1 cellular context compared by ENCODE assay signal in the genomic region with DNA sequence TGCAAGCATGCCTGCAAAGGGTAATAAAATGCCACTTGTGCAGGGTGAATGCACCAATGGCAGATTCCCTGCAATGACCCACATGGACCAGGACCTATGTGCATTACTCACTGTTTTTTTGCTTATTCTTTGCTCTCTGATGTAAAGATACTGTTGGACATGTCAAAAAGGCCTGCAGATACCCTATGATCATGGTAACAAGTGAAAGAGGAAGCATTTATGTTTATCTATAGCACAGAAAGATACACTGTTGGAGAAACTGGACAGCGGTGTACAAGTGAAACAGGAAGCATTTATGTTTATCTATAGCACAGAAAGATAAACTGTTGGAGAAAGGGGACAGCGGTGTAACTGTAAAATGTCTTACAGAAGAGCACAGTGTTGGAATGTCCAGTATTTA.
TF ChIP-seq lines count a peak whose summit lies in the region.

No MANE protein-coding gene starts in this region.

TF ChIP-seq in HepG2, 621 proteins besides CTCF, POLR2A, EP300 and RAD21 (continued from another document):
- TF ChIP-seq ELF3 (CRISPR knock-in tag; IDR thresholded peaks at IDR 0.05) (peak; percentile 73; the same call in 1 of the 2 replicates), ZBTB20 (CRISPR knock-in tag; IDR thresholded peaks at IDR 0.05; ENCODE audit: borderline replicate concordance, low read depth) (peak; percentile 54; the same call in 1 of the 2 replicates), PHF21A (CRISPR knock-in tag; IDR thresholded peaks at IDR 0.05) (0 out of 2 replicates have a peak, but pooled peaks have one; percentile 22), SAP130 (CRISPR knock-in tag; IDR thresholded peaks at IDR 0.05; ENCODE audit: low read depth) (peak; percentile 48; the same call in 1 of the 2 replicates), NFIC (IDR thresholded peaks at IDR 0.05; ENCODE audit: low read length) (peak; percentile 65; the same call in 1 of the 2 replicates), RARA (CRISPR knock-in tag; IDR thresholded peaks at IDR 0.05) (0 out of 2 replicates have a peak, but pooled peaks have one; percentile 25), KAT8 (CRISPR knock-in tag; IDR thresholded peaks at IDR 0.05) (0 out of 2 replicates have a peak, but pooled peaks have one; percentile 8), ZNF546 (CRISPR knock-in tag; conservative IDR thresholded peaks at IDR 0.05) (no peak), ZNF747 (CRISPR knock-in tag; IDR thresholded peaks at IDR 0.05; ENCODE audit: borderline replicate concordance) (no peak), SALL1 (CRISPR knock-in tag; IDR thresholded peaks at IDR 0.05) (peak; percentile 68), KLF16 (CRISPR knock-in tag; IDR thresholded peaks at IDR 0.05) (no peak), TEAD3 (CRISPR knock-in tag; optimal IDR thresholded peaks at IDR 0.05; ENCODE audit: borderline replicate concordance) (peak; percentile 41), REPIN1 (CRISPR knock-in tag; IDR thresholded peaks at IDR 0.05; ENCODE audit: borderline replicate concordance, low read depth) (no peak), SOX6 (IDR thresholded peaks at IDR 0.05) (no peak), SOX6 (CRISPR knock-in tag; IDR thresholded peaks at IDR 0.05) (peak; percentile 31; the same call in 1 of the 2 replicates), ZNF652 (CRISPR knock-in tag; IDR thresholded peaks at IDR 0.05; ENCODE audit: borderline replicate concordance, low read depth) (no peak), CREB1 (IDR thresholded peaks at IDR 0.05) (0 out of 2 replicates have a peak, but pooled peaks have one; percentile 17), CREB1 (CRISPR knock-in tag; IDR thresholded peaks at IDR 0.05) (no peak), HNRNPK (IDR thresholded peaks at IDR 0.05; ENCODE audit: low read depth, low read length, poor library complexity, severe bottlenecking) (no peak), HNF4A (CRISPR knock-in tag; IDR thresholded peaks at IDR 0.05) (0 out of 2 replicates have a peak, but pooled peaks have one; percentile 36), KLF6 (CRISPR knock-in tag; IDR thresholded peaks at IDR 0.05) (no peak), RXRB (CRISPR knock-in tag; IDR thresholded peaks at IDR 0.05; ENCODE audit: borderline replicate concordance) (peak; percentile 48; the same call in 1 of the 2 replicates)
- TF ChIP-seq, protein P1, sequence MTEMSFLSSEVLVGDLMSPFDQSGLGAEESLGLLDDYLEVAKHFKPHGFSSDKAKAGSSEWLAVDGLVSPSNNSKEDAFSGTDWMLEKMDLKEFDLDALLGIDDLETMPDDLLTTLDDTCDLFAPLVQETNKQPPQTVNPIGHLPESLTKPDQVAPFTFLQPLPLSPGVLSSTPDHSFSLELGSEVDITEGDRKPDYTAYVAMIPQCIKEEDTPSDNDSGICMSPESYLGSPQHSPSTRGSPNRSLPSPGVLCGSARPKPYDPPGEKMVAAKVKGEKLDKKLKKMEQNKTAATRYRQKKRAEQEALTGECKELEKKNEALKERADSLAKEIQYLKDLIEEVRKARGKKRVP (CRISPR knock-in tag; IDR thresholded peaks at IDR 0.05), result no peak
- TF ChIP-seq, protein P2, sequence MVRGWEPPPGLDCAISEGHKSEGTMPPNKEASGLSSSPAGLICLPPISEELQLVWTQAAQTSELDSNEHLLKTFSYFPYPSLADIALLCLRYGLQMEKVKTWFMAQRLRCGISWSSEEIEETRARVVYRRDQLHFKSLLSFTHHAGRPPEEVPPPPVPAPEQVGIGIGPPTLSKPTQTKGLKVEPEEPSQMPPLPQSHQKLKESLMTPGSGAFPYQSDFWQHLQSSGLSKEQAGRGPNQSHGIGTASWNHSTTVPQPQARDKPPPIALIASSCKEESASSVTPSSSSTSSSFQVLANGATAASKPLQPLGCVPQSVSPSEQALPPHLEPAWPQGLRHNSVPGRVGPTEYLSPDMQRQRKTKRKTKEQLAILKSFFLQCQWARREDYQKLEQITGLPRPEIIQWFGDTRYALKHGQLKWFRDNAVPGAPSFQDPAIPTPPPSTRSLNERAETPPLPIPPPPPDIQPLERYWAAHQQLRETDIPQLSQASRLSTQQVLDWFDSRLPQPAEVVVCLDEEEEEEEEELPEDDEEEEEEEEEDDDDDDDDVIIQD (CRISPR knock-in tag; IDR thresholded peaks at IDR 0.05; ENCODE audit: low read depth), result 0 out of 2 replicates have a peak, but pooled peaks have one; percentile 50
- TF ChIP-seq, protein P3, sequence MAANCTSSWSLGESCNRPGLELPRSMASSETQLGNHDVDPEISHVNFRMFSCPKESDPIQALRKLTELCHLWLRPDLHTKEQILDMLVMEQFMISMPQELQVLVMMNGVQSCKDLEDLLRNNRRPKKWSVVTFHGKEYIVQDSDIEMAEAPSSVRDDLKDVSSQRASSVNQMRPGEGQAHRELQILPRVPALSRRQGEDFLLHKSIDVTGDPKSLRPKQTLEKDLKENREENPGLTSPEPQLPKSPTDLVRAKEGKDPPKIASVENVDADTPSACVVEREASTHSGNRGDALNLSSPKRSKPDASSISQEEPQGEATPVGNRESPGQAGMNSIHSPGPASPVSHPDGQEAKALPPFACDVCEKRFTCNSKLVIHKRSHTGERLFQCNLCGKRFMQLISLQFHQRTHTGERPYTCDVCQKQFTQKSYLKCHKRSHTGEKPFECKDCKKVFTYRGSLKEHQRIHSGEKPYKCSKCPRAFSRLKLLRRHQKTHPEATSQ (CRISPR knock-in tag; IDR thresholded peaks at IDR 0.05; ENCODE audit: borderline replicate concordance), result no peak
- TF ChIP-seq, protein P4, sequence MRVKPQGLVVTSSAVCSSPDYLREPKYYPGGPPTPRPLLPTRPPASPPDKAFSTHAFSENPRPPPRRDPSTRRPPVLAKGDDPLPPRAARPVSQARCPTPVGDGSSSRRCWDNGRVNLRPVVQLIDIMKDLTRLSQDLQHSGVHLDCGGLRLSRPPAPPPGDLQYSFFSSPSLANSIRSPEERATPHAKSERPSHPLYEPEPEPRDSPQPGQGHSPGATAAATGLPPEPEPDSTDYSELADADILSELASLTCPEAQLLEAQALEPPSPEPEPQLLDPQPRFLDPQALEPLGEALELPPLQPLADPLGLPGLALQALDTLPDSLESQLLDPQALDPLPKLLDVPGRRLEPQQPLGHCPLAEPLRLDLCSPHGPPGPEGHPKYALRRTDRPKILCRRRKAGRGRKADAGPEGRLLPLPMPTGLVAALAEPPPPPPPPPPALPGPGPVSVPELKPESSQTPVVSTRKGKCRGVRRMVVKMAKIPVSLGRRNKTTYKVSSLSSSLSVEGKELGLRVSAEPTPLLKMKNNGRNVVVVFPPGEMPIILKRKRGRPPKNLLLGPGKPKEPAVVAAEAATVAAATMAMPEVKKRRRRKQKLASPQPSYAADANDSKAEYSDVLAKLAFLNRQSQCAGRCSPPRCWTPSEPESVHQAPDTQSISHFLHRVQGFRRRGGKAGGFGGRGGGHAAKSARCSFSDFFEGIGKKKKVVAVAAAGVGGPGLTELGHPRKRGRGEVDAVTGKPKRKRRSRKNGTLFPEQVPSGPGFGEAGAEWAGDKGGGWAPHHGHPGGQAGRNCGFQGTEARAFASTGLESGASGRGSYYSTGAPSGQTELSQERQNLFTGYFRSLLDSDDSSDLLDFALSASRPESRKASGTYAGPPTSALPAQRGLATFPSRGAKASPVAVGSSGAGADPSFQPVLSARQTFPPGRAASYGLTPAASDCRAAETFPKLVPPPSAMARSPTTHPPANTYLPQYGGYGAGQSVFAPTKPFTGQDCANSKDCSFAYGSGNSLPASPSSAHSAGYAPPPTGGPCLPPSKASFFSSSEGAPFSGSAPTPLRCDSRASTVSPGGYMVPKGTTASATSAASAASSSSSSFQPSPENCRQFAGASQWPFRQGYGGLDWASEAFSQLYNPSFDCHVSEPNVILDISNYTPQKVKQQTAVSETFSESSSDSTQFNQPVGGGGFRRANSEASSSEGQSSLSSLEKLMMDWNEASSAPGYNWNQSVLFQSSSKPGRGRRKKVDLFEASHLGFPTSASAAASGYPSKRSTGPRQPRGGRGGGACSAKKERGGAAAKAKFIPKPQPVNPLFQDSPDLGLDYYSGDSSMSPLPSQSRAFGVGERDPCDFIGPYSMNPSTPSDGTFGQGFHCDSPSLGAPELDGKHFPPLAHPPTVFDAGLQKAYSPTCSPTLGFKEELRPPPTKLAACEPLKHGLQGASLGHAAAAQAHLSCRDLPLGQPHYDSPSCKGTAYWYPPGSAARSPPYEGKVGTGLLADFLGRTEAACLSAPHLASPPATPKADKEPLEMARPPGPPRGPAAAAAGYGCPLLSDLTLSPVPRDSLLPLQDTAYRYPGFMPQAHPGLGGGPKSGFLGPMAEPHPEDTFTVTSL (CRISPR knock-in tag; IDR thresholded peaks at IDR 0.05; ENCODE audit: borderline replicate concordance), result peak; percentile 74; the same call in 1 of the 2 replicates
- TF ChIP-seq, protein P5, sequence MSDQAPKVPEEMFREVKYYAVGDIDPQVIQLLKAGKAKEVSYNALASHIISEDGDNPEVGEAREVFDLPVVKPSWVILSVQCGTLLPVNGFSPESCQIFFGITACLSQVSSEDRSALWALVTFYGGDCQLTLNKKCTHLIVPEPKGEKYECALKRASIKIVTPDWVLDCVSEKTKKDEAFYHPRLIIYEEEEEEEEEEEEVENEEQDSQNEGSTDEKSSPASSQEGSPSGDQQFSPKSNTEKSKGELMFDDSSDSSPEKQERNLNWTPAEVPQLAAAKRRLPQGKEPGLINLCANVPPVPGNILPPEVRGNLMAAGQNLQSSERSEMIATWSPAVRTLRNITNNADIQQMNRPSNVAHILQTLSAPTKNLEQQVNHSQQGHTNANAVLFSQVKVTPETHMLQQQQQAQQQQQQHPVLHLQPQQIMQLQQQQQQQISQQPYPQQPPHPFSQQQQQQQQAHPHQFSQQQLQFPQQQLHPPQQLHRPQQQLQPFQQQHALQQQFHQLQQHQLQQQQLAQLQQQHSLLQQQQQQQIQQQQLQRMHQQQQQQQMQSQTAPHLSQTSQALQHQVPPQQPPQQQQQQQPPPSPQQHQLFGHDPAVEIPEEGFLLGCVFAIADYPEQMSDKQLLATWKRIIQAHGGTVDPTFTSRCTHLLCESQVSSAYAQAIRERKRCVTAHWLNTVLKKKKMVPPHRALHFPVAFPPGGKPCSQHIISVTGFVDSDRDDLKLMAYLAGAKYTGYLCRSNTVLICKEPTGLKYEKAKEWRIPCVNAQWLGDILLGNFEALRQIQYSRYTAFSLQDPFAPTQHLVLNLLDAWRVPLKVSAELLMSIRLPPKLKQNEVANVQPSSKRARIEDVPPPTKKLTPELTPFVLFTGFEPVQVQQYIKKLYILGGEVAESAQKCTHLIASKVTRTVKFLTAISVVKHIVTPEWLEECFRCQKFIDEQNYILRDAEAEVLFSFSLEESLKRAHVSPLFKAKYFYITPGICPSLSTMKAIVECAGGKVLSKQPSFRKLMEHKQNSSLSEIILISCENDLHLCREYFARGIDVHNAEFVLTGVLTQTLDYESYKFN (CRISPR knock-in tag; conservative IDR thresholded peaks at IDR 0.05), result peak; percentile 56
- TF ChIP-seq, protein P6, sequence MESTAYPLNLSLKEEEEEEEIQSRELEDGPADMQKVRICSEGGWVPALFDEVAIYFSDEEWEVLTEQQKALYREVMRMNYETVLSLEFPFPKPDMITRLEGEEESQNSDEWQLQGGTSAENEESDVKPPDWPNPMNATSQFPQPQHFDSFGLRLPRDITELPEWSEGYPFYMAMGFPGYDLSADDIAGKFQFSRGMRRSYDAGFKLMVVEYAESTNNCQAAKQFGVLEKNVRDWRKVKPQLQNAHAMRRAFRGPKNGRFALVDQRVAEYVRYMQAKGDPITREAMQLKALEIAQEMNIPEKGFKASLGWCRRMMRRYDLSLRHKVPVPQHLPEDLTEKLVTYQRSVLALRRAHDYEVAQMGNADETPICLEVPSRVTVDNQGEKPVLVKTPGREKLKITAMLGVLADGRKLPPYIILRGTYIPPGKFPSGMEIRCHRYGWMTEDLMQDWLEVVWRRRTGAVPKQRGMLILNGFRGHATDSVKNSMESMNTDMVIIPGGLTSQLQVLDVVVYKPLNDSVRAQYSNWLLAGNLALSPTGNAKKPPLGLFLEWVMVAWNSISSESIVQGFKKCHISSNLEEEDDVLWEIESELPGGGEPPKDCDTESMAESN (CRISPR knock-in tag; conservative IDR thresholded peaks at IDR 0.05), result no peak
- TF ChIP-seq, protein P7, sequence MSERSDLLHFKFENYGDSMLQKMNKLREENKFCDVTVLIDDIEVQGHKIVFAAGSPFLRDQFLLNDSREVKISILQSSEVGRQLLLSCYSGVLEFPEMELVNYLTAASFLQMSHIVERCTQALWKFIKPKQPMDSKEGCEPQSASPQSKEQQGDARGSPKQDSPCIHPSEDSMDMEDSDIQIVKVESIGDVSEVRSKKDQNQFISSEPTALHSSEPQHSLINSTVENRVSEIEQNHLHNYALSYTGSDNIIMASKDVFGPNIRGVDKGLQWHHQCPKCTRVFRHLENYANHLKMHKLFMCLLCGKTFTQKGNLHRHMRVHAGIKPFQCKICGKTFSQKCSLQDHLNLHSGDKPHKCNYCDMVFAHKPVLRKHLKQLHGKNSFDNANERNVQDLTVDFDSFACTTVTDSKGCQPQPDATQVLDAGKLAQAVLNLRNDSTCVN (CRISPR knock-in tag; IDR thresholded peaks at IDR 0.05; ENCODE audit: borderline replicate concordance), result no peak
- TF ChIP-seq, protein P8, sequence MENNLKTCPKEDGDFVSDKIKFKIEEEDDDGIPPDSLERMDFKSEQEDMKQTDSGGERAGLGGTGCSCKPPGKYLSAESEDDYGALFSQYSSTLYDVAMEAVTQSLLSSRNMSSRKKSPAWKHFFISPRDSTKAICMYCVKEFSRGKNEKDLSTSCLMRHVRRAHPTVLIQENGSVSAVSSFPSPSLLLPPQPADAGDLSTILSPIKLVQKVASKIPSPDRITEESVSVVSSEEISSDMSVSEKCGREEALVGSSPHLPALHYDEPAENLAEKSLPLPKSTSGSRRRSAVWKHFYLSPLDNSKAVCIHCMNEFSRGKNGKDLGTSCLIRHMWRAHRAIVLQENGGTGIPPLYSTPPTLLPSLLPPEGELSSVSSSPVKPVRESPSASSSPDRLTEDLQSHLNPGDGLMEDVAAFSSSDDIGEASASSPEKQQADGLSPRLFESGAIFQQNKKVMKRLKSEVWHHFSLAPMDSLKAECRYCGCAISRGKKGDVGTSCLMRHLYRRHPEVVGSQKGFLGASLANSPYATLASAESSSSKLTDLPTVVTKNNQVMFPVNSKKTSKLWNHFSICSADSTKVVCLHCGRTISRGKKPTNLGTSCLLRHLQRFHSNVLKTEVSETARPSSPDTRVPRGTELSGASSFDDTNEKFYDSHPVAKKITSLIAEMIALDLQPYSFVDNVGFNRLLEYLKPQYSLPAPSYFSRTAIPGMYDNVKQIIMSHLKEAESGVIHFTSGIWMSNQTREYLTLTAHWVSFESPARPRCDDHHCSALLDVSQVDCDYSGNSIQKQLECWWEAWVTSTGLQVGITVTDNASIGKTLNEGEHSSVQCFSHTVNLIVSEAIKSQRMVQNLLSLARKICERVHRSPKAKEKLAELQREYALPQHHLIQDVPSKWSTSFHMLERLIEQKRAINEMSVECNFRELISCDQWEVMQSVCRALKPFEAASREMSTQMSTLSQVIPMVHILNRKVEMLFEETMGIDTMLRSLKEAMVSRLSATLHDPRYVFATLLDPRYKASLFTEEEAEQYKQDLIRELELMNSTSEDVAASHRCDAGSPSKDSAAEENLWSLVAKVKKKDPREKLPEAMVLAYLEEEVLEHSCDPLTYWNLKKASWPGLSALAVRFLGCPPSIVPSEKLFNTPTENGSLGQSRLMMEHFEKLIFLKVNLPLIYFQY (CRISPR knock-in tag; IDR thresholded peaks at IDR 0.05; ENCODE audit: borderline replicate concordance), result no peak
